Comparison of ENCODE assay signal across 1 cellular context in genomic region chr10:62733654-62734293, GRCh38.
TF ChIP-seq lines count a peak whose summit lies in the region.

No MANE protein-coding gene starts in this region.

TF ChIP-seq in HepG2, 621 proteins besides CTCF, POLR2A, EP300 and RAD21 (continued from another document):
- no peak for TF ChIP-seq PATZ1 (CRISPR knock-in tag; IDR thresholded peaks at IDR 0.05)
- TF ChIP-seq GTF2F1 (IDR thresholded peaks at IDR 0.05; ENCODE audit: low read length): no peak
- TF ChIP-seq MXD1 (CRISPR knock-in tag; IDR thresholded peaks at IDR 0.05): no peak
- no peak for TF ChIP-seq SP140L (CRISPR knock-in tag; IDR thresholded peaks at IDR 0.05; ENCODE audit: borderline replicate concordance)
- TF ChIP-seq POLR2G (IDR thresholded peaks at IDR 0.05; ENCODE audit: low read depth, low read length): no peak
- TF ChIP-seq GFI1 (CRISPR knock-in tag; IDR thresholded peaks at IDR 0.05; ENCODE audit: borderline replicate concordance): no peak
- TF ChIP-seq STAT5B (CRISPR knock-in tag; IDR thresholded peaks at IDR 0.05): no peak
- no peak for TF ChIP-seq SRY (CRISPR knock-in tag; IDR thresholded peaks at IDR 0.05)
- no peak for TF ChIP-seq NFYC (CRISPR knock-in tag; IDR thresholded peaks at IDR 0.05)
